In the genomic region with DNA sequence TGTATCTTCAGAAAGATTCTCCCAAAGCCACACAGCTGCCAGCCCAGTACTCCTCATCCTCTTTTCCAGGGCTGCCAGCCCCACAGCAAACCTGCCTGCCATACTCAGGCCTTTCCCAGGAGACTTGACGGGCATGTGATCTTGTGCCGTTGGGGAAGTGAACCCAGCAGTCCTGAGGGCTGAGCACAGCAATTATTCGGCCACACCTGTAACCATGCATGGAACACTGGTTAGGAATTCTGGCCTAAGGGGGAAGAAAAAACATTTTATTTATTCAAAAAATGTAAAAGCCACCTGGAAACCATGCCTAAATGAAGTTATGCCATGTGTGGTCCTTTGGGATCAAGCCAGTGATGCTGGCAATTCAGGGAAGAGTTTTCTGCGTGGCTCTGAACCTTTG, we compare ENCODE assay signal across 19 cellular contexts.
DNase-seq lines count a peak whose midpoint lies in the region; ATAC-seq and TF ChIP-seq lines count a peak whose summit lies in the region.
"Had no signal": no experiment of that assay in that cellular context is flagged by ENCODE, and none has a peak within 500 bp of the region (broad histone marks: within the 10 kb centered on the region; RNA-seq: fewer than 3 reads in every experiment).

No MANE protein-coding gene starts in this region.

- H3K79me2 ChIP-seq in neural cell (replicated peaks; ENCODE audit: insufficient read depth, low read length): no peaks in the 10 kb centered on the region

- no peaks in the 10 kb centered on the region for H3K9me2 ChIP-seq in neural cell (ENCODE audit: insufficient read depth, low read length)

- TF ChIP-seq CTCF in neural cell (IDR thresholded peaks at IDR 0.05; ENCODE audit: poor library complexity, severe bottlenecking): no peak

- H3K27me3 ChIP-seq in neural cell (ENCODE audit: insufficient read depth, low read depth, low read length): no peaks in the 10 kb centered on the region

- no peak overlapping the region for H2AFZ ChIP-seq in neural cell (ENCODE audit: low read depth, low read length)

- H4K20me1 ChIP-seq in neural cell (ENCODE audit: insufficient read depth): no peaks in the 10 kb centered on the region

- peak overlapping the region; percentile 57 for H3K27ac ChIP-seq in cingulate gyrus (ENCODE audit: low read depth, low read length)
- H3K27ac ChIP-seq in neural cell (ENCODE audit: low read length): peak overlapping the region; percentile 50
- H3K27ac ChIP-seq: 22Rv1, A549, C4-2B had no signal

- H3K36me3 ChIP-seq in neural cell (ENCODE audit: insufficient read depth, low read length): no peaks in the 10 kb centered on the region

- DNase-seq in NCI-H1694 treated with DMSO at 0.1 percent for 48 hours (lab: John Stamatoyannopoulos, UW) (peak; percentile 33), NCI-H1694 (lab: John Stamatoyannopoulos, UW) (no peak), renal cortical epithelial cell (ENCODE audit: low read depth) (peak; percentile 79), NCI-H2029 treated with DMSO at 0.1 percent for 48 hours (lab: John Stamatoyannopoulos, UW) (no peak)
- DNase-seq in activated T-cell treated with anti-CD3 and anti-CD28 coated beads, Interleukin-2, amount 50 U/mL, for 1 hour: no peak
- DNase-seq: AML-193; CD4-positive, alpha-beta memory T cell; DMS153; DMS79; GDM1; GOT3; H7 had no signal

- no peak overlapping the region for H3K4me2 ChIP-seq in neural cell (ENCODE audit: low read length)
- H3K4me2 ChIP-seq: A549 had no signal

- no peak for ATAC-seq in GM19452 (IDR thresholded peaks at IDR 0.05; ENCODE audit: unreplicated experiment)
- ATAC-seq: A549, HepG2 had no signal

- no peak overlapping the region for H3K9ac ChIP-seq in neural cell (ENCODE audit: low read length)

- no peaks in the 10 kb centered on the region for H3K9me3 ChIP-seq in neural cell (ENCODE audit: low read length)
- H3K9me3 ChIP-seq: A549 had no signal

- no peak for TF ChIP-seq RAD21 in neural cell (conservative IDR thresholded peaks at IDR 0.05)

- TF ChIP-seq EP300 in neural cell (conservative IDR thresholded peaks at IDR 0.05; ENCODE audit: poor library complexity, severe bottlenecking): no peak

- H3F3A ChIP-seq in neural cell (ENCODE audit: insufficient read depth, low read length, poor library complexity, severe bottlenecking): no peaks in the 10 kb centered on the region

- no peak overlapping the region for H3K4me3 ChIP-seq in neural cell (ENCODE audit: low read length)
- H3K4me3 ChIP-seq: A549 had no signal

TF ChIP-seq in neural cell, 6 proteins besides CTCF, POLR2A, EP300 and RAD21:
- TF ChIP-seq, protein P1, sequence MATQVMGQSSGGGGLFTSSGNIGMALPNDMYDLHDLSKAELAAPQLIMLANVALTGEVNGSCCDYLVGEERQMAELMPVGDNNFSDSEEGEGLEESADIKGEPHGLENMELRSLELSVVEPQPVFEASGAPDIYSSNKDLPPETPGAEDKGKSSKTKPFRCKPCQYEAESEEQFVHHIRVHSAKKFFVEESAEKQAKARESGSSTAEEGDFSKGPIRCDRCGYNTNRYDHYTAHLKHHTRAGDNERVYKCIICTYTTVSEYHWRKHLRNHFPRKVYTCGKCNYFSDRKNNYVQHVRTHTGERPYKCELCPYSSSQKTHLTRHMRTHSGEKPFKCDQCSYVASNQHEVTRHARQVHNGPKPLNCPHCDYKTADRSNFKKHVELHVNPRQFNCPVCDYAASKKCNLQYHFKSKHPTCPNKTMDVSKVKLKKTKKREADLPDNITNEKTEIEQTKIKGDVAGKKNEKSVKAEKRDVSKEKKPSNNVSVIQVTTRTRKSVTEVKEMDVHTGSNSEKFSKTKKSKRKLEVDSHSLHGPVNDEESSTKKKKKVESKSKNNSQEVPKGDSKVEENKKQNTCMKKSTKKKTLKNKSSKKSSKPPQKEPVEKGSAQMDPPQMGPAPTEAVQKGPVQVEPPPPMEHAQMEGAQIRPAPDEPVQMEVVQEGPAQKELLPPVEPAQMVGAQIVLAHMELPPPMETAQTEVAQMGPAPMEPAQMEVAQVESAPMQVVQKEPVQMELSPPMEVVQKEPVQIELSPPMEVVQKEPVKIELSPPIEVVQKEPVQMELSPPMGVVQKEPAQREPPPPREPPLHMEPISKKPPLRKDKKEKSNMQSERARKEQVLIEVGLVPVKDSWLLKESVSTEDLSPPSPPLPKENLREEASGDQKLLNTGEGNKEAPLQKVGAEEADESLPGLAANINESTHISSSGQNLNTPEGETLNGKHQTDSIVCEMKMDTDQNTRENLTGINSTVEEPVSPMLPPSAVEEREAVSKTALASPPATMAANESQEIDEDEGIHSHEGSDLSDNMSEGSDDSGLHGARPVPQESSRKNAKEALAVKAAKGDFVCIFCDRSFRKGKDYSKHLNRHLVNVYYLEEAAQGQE (IDR thresholded peaks at IDR 0.05; ENCODE audit: borderline replicate concordance): no peak
- no peak for TF ChIP-seq MXI1 (conservative IDR thresholded peaks at IDR 0.05; ENCODE audit: poor library complexity, severe bottlenecking)

Comparison
In these comparisons a context has a peak if more than half of its experiments do, and no peak if none do; other contexts are left out.
1. DNase-seq: peak in NCI-H1694 treated with DMSO at 0.1 percent for 48 hours (single experiment) and renal cortical epithelial cell (single experiment); none in NCI-H1694 (single experiment), NCI-H2029 treated with DMSO at 0.1 percent for 48 hours (single experiment) and activated T-cell treated with anti-CD3 and anti-CD28 coated beads, Interleukin-2, amount 50 U/mL, for 1 hour (single experiment).